8 cellular contexts compared by ENCODE assay signal in genomic region chr4:128468485-128468989, GRCh38.
A peak's percentile ranks its signal among the peaks of the same experiment; 100 is the strongest.
DNase-seq lines count a peak whose midpoint lies in the region; ATAC-seq, FAIRE-seq and TF ChIP-seq lines count a peak whose summit lies in the region.

No MANE protein-coding gene starts in this region.

- TF ChIP-seq CTCF in PC-3 (conservative IDR thresholded peaks at IDR 0.05; ENCODE audit: low read depth, low read length) (no peak), pancreas (IDR thresholded peaks at IDR 0.05) (no peak), Calu3 (IDR thresholded peaks at IDR 0.05; ENCODE audit: unreplicated experiment) (no peak)

- POLR2A ChIA-PET in PC-3 (lab: Charles Lee; ENCODE audit: unreplicated experiment) = interaction anchor here (0.6 kb wide), 1 partner anchor 1730 kb away, joined by 3 read pairs; no protein-coding TSS in a partner anchor

- H4K20me1 ChIP-seq in PC-3 (ENCODE audit: low read length) = no peaks in the 10 kb centered on the region

- H3K27me3 ChIP-seq in PC-3 (ENCODE audit: low read length) (no peaks in the 10 kb centered on the region), pancreas (no peaks in the 10 kb centered on the region)

- H3K4me2 ChIP-seq in PC-3 (ENCODE audit: low read length) = peak overlapping the region; percentile 35

- in situ Hi-C loops in Caki2 (cut with HindIII; ENCODE audit: low pct_unique_long_range_greater_than_20kb, low sequenced_read_pairs) = no loop called here

- FAIRE-seq in pancreas (lab: Jason Lieb, UNC) = peak; percentile 59

- no peaks in the 10 kb centered on the region for H3K9me2 ChIP-seq in PC-3 (replicated peaks; ENCODE audit: low read length)

- no peaks in the 10 kb centered on the region for H3K9me3 ChIP-seq in PC-3 (ENCODE audit: low read length)
- H3K9me3 ChIP-seq in pancreas = no peaks in the 10 kb centered on the region

- no peaks in the 10 kb centered on the region for H3K9me3 Mint-ChIP-seq in Calu3 (ENCODE audit: low read depth, unreplicated experiment)

- H3K4me3 ChIP-seq in PC-3 (ENCODE audit: low read length) (no peak overlapping the region), pancreas (no peak overlapping the region)

- 46 to 53% methylated on average over 5 of the region's 5 CpGs for WGBS in pancreas, 2 donors

- no peaks in the 10 kb centered on the region for H3K79me2 ChIP-seq in PC-3 (ENCODE audit: low read length)

- no TSS peak for BruUV-seq in PC-3 (replicated peaks; lab: Mats Ljungman, UMichigan)
- BruUV-seq in Calu3 (replicated peaks; lab: Mats Ljungman, UMichigan) = no TSS peak

- H2AFZ ChIP-seq in PC-3 (ENCODE audit: low read length) = 0 out of 2 replicates have a peak overlapping the region, but pooled peaks have one; percentile 11

- H3K27ac ChIP-seq in PC-3 (ENCODE audit: low read length) = no peak overlapping the region
- no peak overlapping the region for H3K27ac ChIP-seq in pancreas

- no peaks in the 10 kb centered on the region for H3K36me3 Mint-ChIP-seq in Calu3 (ENCODE audit: insufficient read depth, unreplicated experiment)

- H3K4me1 ChIP-seq in PC-3 (ENCODE audit: insufficient read depth, low read length) = peaks cover 27% of the 10 kb centered on the region
- no peaks in the 10 kb centered on the region for H3K4me1 ChIP-seq in pancreas

- H3F3A ChIP-seq in PC-3 (ENCODE audit: low read length, unreplicated experiment) = no peaks in the 10 kb centered on the region

- H3K4me1 Mint-ChIP-seq in Calu3 (ENCODE audit: low read depth, unreplicated experiment) = no peaks in the 10 kb centered on the region

- no peak overlapping the region for H3K4me3 Mint-ChIP-seq in Calu3 (ENCODE audit: low read depth, unreplicated experiment)

- H3K27ac Mint-ChIP-seq in Calu3 (ENCODE audit: unreplicated experiment) = no peak overlapping the region

- no peaks in the 10 kb centered on the region for H3K36me3 ChIP-seq in PC-3 (ENCODE audit: low read depth, low read length)
- H3K36me3 ChIP-seq in pancreas = no peaks in the 10 kb centered on the region

- DNase-seq in Caki2 (ENCODE audit: low read depth) (peak; percentile 45), PC-3 (peak; percentile 83), fibroblast of peridontal ligament (ENCODE audit: extremely low read depth) (peak; percentile 100), pancreas (peak in 1 of 6 donors; percentile 31), Calu3 (no peak), NCI-H526 (lab: John Stamatoyannopoulos, UW) (no peak), NCI-H2171 treated with DMSO at 0.1 percent for 48 hours (lab: John Stamatoyannopoulos, UW) (no peak)

- intact Hi-C loops in PC-3 (cut with micrococcal nuclease) = no loop called here
- intact Hi-C loops in pancreas (cut with DNase I) = no loop called here
- intact Hi-C loops in Calu3 (cut with micrococcal nuclease; ENCODE audit: unreplicated experiment) = no loop called here

- peak; percentile 53 for ATAC-seq in PC-3
- ATAC-seq in pancreas = peak in 3 of 4 donors; percentile 38 to 84 (median 55)
- ATAC-seq in GM21528 (IDR thresholded peaks at IDR 0.05; ENCODE audit: low FRiP score, unreplicated experiment) = no peak

- CTCF ChIA-PET in PC-3 (lab: Charles Lee) (interaction anchor here (0.8 kb wide), 1 partner anchor 736 kb away, joined by 3 read pairs; no protein-coding TSS in a partner anchor), Calu3 (lab: Charles Lee) (no interaction called here)

- H3K27me3 Mint-ChIP-seq in Calu3 (ENCODE audit: unreplicated experiment) = no peaks in the 10 kb centered on the region

- H3K9ac ChIP-seq in PC-3 (ENCODE audit: low read length) = no peak overlapping the region

Comparison
In these comparisons a context has a peak if more than half of its experiments do, and no peak if none do; other contexts are left out.
1. DNase-seq: peak in Caki2 (single experiment), PC-3 (single experiment) and fibroblast of peridontal ligament (single experiment); none in Calu3 (single experiment), NCI-H526 (0 of 2) and NCI-H2171 treated with DMSO at 0.1 percent for 48 hours (single experiment).